In genomic region chr1:119102051-119102450, GRCh38 we compare ENCODE assay signal across 20 cellular contexts. TPM values are rescaled to one million over a fixed set of nuclear protein-coding genes. Genes with fewer than 3 reads are reported as not detected.
DNase-seq lines count a peak whose midpoint lies in the region; FAIRE-seq and TF ChIP-seq lines count a peak whose summit lies in the region.
"Had no signal": no experiment of that assay in that cellular context is flagged by ENCODE, and none has a peak within 500 bp of the region (broad histone marks: within the 10 kb centered on the region; RNA-seq: fewer than 3 reads in every experiment).

No MANE protein-coding gene starts in this region.

- no peaks in the 10 kb centered on the region for H3K36me3 Mint-ChIP-seq in osteocyte (ENCODE audit: unreplicated experiment)
- peaks cover 0 to 41% (median 2%) of the 10 kb centered on the region in 3 donors for H3K36me3 Mint-ChIP-seq in CD8-positive, alpha-beta memory T cell

- H3K36me3 ChIP-seq in ACC112 (ENCODE audit: insufficient read depth, low read length) (no peaks in the 10 kb centered on the region), thyroid gland (no peaks in the 10 kb centered on the region)
- no peaks in the 10 kb centered on the region for H3K36me3 ChIP-seq in CD8-positive, alpha-beta memory T cell (ENCODE audit: insufficient read depth, low read length)
- H3K36me3 ChIP-seq: HAP-1, SJSA1 had no signal

- no peaks in the 10 kb centered on the region for H3K9me3 ChIP-seq in thyroid gland
- peaks cover 4% of the 10 kb centered on the region for H3K9me3 ChIP-seq in CD8-positive, alpha-beta memory T cell (ENCODE audit: low read length)
- H3K9me3 ChIP-seq: HAP-1, SJSA1 had no signal

- H3K27ac ChIP-seq in ACC112 (ENCODE audit: low read depth, low read length) (peak overlapping the region; percentile 80), coronary artery (peak overlapping the region; percentile 65 to 82), thyroid gland (peak overlapping the region; percentile 27 to 49 (median 47))
- H3K27ac ChIP-seq in CD8-positive, alpha-beta memory T cell (ENCODE audit: low read depth, low read length): no peak overlapping the region
- H3K27ac ChIP-seq: C4-2B had no signal

- no peak for TF ChIP-seq CTCF in coronary artery (IDR thresholded peaks at IDR 0.05)
- TF ChIP-seq CTCF in osteocyte (IDR thresholded peaks at IDR 0.05): no peak
- no peak for TF ChIP-seq CTCF in thyroid gland (IDR thresholded peaks at IDR 0.05)

- POLR2A ChIA-PET in CD8-positive, alpha-beta memory T cell (lab: Charles Lee): no interaction called here

- no peak overlapping the region for H3K4me3 Mint-ChIP-seq in osteocyte (ENCODE audit: unreplicated experiment)
- H3K4me3 Mint-ChIP-seq in CD8-positive, alpha-beta memory T cell: no peak overlapping the region
- H3K4me3 Mint-ChIP-seq: IgD-negative memory B cell had no signal

- H3K27me3 ChIP-seq in ACC112 (ENCODE audit: insufficient read depth, low read length) (no peaks in the 10 kb centered on the region), thyroid gland (no peaks in the 10 kb centered on the region)
- H3K27me3 ChIP-seq in CD8-positive, alpha-beta memory T cell (ENCODE audit: insufficient read depth, low read length, poor library complexity, severe bottlenecking): no peaks in the 10 kb centered on the region
- H3K27me3 ChIP-seq: SJSA1 had no signal

- no peaks in the 10 kb centered on the region for H3K79me2 ChIP-seq in ACC112 (ENCODE audit: control insufficient read depth, insufficient read depth, low read length, unreplicated experiment)

- no peaks in the 10 kb centered on the region for H3K27me3 Mint-ChIP-seq in osteocyte (ENCODE audit: unreplicated experiment)
- H3K27me3 Mint-ChIP-seq in CD8-positive, alpha-beta memory T cell: no peaks in the 10 kb centered on the region
- H3K27me3 Mint-ChIP-seq: IgD-negative memory B cell had no signal

- no peak for FAIRE-seq in GM12892 (lab: Jason Lieb, UNC)
- FAIRE-seq: GM18507 had no signal

- TF ChIP-seq POLR2A in thyroid gland (IDR thresholded peaks at IDR 0.05) (no peak), GM12892 (IDR thresholded peaks at IDR 0.05; ENCODE audit: low read depth, low read length) (no peak)

- H3K4me1 Mint-ChIP-seq in osteocyte (ENCODE audit: unreplicated experiment): peaks cover 17% of the 10 kb centered on the region
- no peaks in the 10 kb centered on the region for H3K4me1 Mint-ChIP-seq in CD8-positive, alpha-beta memory T cell

- peak overlapping the region; percentile 13 for H3K27ac Mint-ChIP-seq in osteocyte (ENCODE audit: unreplicated experiment)
- no peak overlapping the region for H3K27ac Mint-ChIP-seq in CD8-positive, alpha-beta memory T cell

- CTCF ChIA-PET in CD8-positive, alpha-beta memory T cell (lab: Charles Lee): no interaction called here

- H3K9me3 Mint-ChIP-seq in osteocyte (ENCODE audit: unreplicated experiment): peaks cover 3% of the 10 kb centered on the region
- peaks cover 0 to 40% (median 3%) of the 10 kb centered on the region in 5 donors for H3K9me3 Mint-ChIP-seq in CD8-positive, alpha-beta memory T cell

- H3K4me1 ChIP-seq in ACC112 (ENCODE audit: control insufficient read depth, insufficient read depth, low read length, unreplicated experiment): peaks cover 34% of the 10 kb centered on the region
- H3K4me1 ChIP-seq in thyroid gland: no peaks in the 10 kb centered on the region
- no peaks in the 10 kb centered on the region for H3K4me1 ChIP-seq in CD8-positive, alpha-beta memory T cell (ENCODE audit: insufficient read depth, low read length)

- intact Hi-C loops in thyroid gland (cut with DNase I): no loop called here

- H2AFZ ChIP-seq in ACC112 (ENCODE audit: low read length, unreplicated experiment): peak overlapping the region; percentile 63

- H3K4me3 ChIP-seq in ACC112 (ENCODE audit: low read depth, low read length) (peak overlapping the region; percentile 16; the same call in 1 of the 2 replicates), coronary artery (no peak overlapping the region), thyroid gland (replicated peaks in 1 of 3) (no peak overlapping the region)
- no peak overlapping the region for H3K4me3 ChIP-seq in CD8-positive, alpha-beta memory T cell (ENCODE audit: low read length)
- H3K4me3 ChIP-seq: HAP-1, SJSA1 had no signal

- WGBS in thyroid gland, 2 donors: 84 to 86% methylated on average over 7 of the region's 7 CpGs

- DNase-seq in coronary artery (ENCODE audit: low spot score) (no peak), osteocyte (ENCODE audit: extremely low spot score, unreplicated experiment) (no peak), thyroid gland (no peak), DMS79 treated with DMSO at 0.1 percent for 48 hours (lab: John Stamatoyannopoulos, UW) (no peak), GM12892 (ENCODE audit: insufficient read length) (no peak)
- no peak for DNase-seq in CD8-positive, alpha-beta memory T cell
- DNase-seq in activated naive CD4-positive, alpha-beta T cell treated with anti-CD3 and anti-CD28 coated beads, Interleukin-2, amount 50 U/mL, for 16 hours: no peak
- DNase-seq: 8988T, COR-L47, DMS153, NCI-H1417 treated with DMSO at 0.1 percent for 48 hours, NCI-H2029, NCI-H510A treated with DMSO at 0.1 percent for 48 hours, RPMI8226 had no signal

RNA-seq across cellular contexts. Expression of gene WARS2, which starts 38.4 kb away (rescaled TPM):
- total RNA-seq in osteocyte (9.8 and 13.2 TPM in 2 replicates), thyroid gland (10 to 100 TPM; 21.4 to 35.1 (median 26.2) TPM)
- 12.0 TPM for polyA plus RNA-seq in GM12892 (2012; ENCODE audit: missing spikeins)
- 10 to 100 TPM; 18.1 to 19.4 TPM for total RNA-seq in CD8-positive, alpha-beta memory T cell
- polyA plus RNA-seq in CD8-positive, alpha-beta memory T cell: 15.5 TPM
